15 cellular contexts compared by ENCODE assay signal in genomic region chr12:124607681-124608425, GRCh38. TPM values are rescaled to one million over a fixed set of nuclear protein-coding genes. Genes with fewer than 3 reads are reported as not detected.
DNase-seq lines count a peak whose midpoint lies in the region; ATAC-seq and TF ChIP-seq lines count a peak whose summit lies in the region.
"Had no signal": no experiment of that assay in that cellular context is flagged by ENCODE, and none has a peak within 500 bp of the region (broad histone marks: within the 10 kb centered on the region; RNA-seq: fewer than 3 reads in every experiment).

No MANE protein-coding gene starts in this region.

- no peaks in the 10 kb centered on the region for H3F3A ChIP-seq in GM23248 (ENCODE audit: insufficient read depth)

- H3K79me2 ChIP-seq in GM23248 (ENCODE audit: insufficient read depth) = no peaks in the 10 kb centered on the region

- no peak overlapping the region for H2AFZ ChIP-seq in GM23248

- WGBS in GM23248 (ENCODE audit: low coverage in 1 of 2, low lambda C conversion rate in 2 of 2, missing lambda C conversion rate in 2 of 2), 2 experiments = 93 to 96% methylated on average over 23 of the region's 23 CpGs
- 85 to 91% methylated on average over 23 of the region's 23 CpGs for WGBS in sigmoid colon, 2 donors

- no peak overlapping the region for H3K27ac ChIP-seq in GM23248
- peak overlapping the region; percentile 56 to 81 (median 68) for H3K27ac ChIP-seq in Peyer's patch
- H3K27ac ChIP-seq in sigmoid colon = peak overlapping the region in 3 of 4 donors; percentile 59 to 66 (median 62)
- H3K27ac ChIP-seq in caudate nucleus (ENCODE audit: low read depth, low read length) = no peak overlapping the region

- H3K9me2 ChIP-seq in GM23248 (ENCODE audit: insufficient read depth) = no peaks in the 10 kb centered on the region

- in situ Hi-C loops in GM23248 (cut with MboI) = no loop called here

- no peaks in the 10 kb centered on the region for H3K9me3 ChIP-seq in GM23248 (ENCODE audit: low read depth)
- no peaks in the 10 kb centered on the region for H3K9me3 ChIP-seq in Peyer's patch
- H3K9me3 ChIP-seq in sigmoid colon = no peaks in the 10 kb centered on the region
- H3K9me3 ChIP-seq: gastroesophageal sphincter had no signal

- TF ChIP-seq POLR2A in Peyer's patch (IDR thresholded peaks at IDR 0.05) = no peak
- TF ChIP-seq POLR2A in sigmoid colon (IDR thresholded peaks at IDR 0.05) = no peak

- intact Hi-C loops in sigmoid colon (cut with DNase I) = no loop called here

- no peak for TF ChIP-seq EP300 in sigmoid colon (IDR thresholded peaks at IDR 0.05)

- peak; percentile 51 for DNase-seq in GM23248
- no peak for DNase-seq in Peyer's patch
- DNase-seq in fibroblast of mammary gland (ENCODE audit: low read depth) = peak; percentile 46
- DNase-seq in sigmoid colon = no peak
- no peak for DNase-seq in NCI-H2196 (lab: John Stamatoyannopoulos, UW; ENCODE audit: unreplicated experiment)
- no peak for DNase-seq in RPMI8226
- DNase-seq in caudate nucleus (lab: John Stamatoyannopoulos, UW) = no peak
- DNase-seq: amniotic stem cell; COR-L47; islet precursor cell; naive thymus-derived CD8-positive, alpha-beta T cell; NCI-H1930 had no signal

- TF ChIP-seq CTCF in Peyer's patch (IDR thresholded peaks at IDR 0.05) (no peak), fibroblast of mammary gland (conservative IDR thresholded peaks at IDR 0.05; ENCODE audit: control insufficient read depth, insufficient read depth, low read depth, low read length) (no peak), sigmoid colon (IDR thresholded peaks at IDR 0.05) (no peak)

- H3K4me1 ChIP-seq in GM23248 (ENCODE audit: insufficient read depth) = no peaks in the 10 kb centered on the region
- H3K4me1 ChIP-seq in Peyer's patch = peaks cover 14 to 57% (median 22%) of the 10 kb centered on the region in 4 donors
- peaks cover 0 to 46% (median 44%) of the 10 kb centered on the region in 4 donors for H3K4me1 ChIP-seq in sigmoid colon

- no peak for ATAC-seq in HG03521 (IDR thresholded peaks at IDR 0.05; ENCODE audit: unreplicated experiment)
- ATAC-seq: activated CD4-positive, CD25-positive, alpha-beta regulatory T cell treated with anti-CD3 and anti-CD28 coated beads, Interleukin-2, amount 50 U/mL, for 24 hours; gastroesophageal sphincter had no signal

- H3K4me2 ChIP-seq in GM23248 (ENCODE audit: unreplicated experiment) = no peak overlapping the region

- H3K4me3 ChIP-seq in GM23248 (no peak overlapping the region), Peyer's patch (no peak overlapping the region), fibroblast of mammary gland (ENCODE audit: control insufficient read depth, low read depth, low read length) (no peak overlapping the region), sigmoid colon (no peak overlapping the region)
- H3K4me3 ChIP-seq: gastroesophageal sphincter had no signal

- H3K36me3 ChIP-seq in GM23248 (ENCODE audit: low read depth) (no peaks in the 10 kb centered on the region), Peyer's patch (no peaks in the 10 kb centered on the region), sigmoid colon (no peaks in the 10 kb centered on the region)
- H3K36me3 ChIP-seq: gastroesophageal sphincter had no signal

- H4K20me1 ChIP-seq in GM23248 (ENCODE audit: insufficient read depth) = no peaks in the 10 kb centered on the region

- no peak overlapping the region for H3K9ac ChIP-seq in GM23248

- H3K27me3 ChIP-seq in GM23248 (replicated peaks; ENCODE audit: insufficient read depth) (no peaks in the 10 kb centered on the region), Peyer's patch (no peaks in the 10 kb centered on the region), sigmoid colon (no peaks in the 10 kb centered on the region)
- H3K27me3 ChIP-seq: gastroesophageal sphincter had no signal

RNA-seq across cellular contexts. Expression of gene NCOR2, which starts 40.4 kb away (rescaled TPM):
- total RNA-seq in GM23248 (2014; rRNA removed; shearing (Covaris generic)) = 37.7 and 66.0 TPM in 2 replicates
- polyA plus RNA-seq in GM23248 (2016; fragmentation: Nextera tagmentation; extraction: Ambion mirVana) = 40.8 and 43.5 TPM in 2 replicates
- 100 to 1,000 TPM; 105 to 330 (median 148) TPM for total RNA-seq in Peyer's patch
- total RNA-seq in sigmoid colon = 100 to 1,000 TPM in 1 of 4 donors, 10 to 100 TPM in 3; 42.5 to 134 (median 73.5) TPM
- 10 to 100 TPM; 18.6 to 81.8 (median 24.7) TPM for polyA plus RNA-seq in sigmoid colon

Comparison
In these comparisons a context has a peak if more than half of its experiments do, and no peak if none do; other contexts are left out.
1. DNase-seq: peak in GM23248 (single experiment) and fibroblast of mammary gland (single experiment); none in Peyer's patch (0 of 3), sigmoid colon (single experiment), NCI-H2196 (single experiment), RPMI8226 (single experiment) and caudate nucleus (0 of 61).
2. H3K27ac ChIP-seq: peak in Peyer's patch (4 of 4) and sigmoid colon (3 of 4); none in GM23248 (single experiment) and caudate nucleus (single experiment).